ENCODE assay signal across 8 cellular contexts in genomic region chr10:103396789-103397087, GRCh38. TPM values are rescaled to one million over a fixed set of nuclear protein-coding genes. Genes with fewer than 3 reads are reported as not detected.
DNase-seq lines count a peak whose midpoint lies in the region; ATAC-seq and TF ChIP-seq lines count a peak whose summit lies in the region.

No MANE protein-coding gene starts in this region.

- H3K4me2 ChIP-seq in Karpas-422 (ENCODE audit: low read depth, low read length, poor library complexity, severe bottlenecking), result peak overlapping the region; percentile 82
- H3K4me2 ChIP-seq in neural cell (ENCODE audit: low read length), result peak overlapping the region; percentile 95

- TF ChIP-seq EP300 in neural cell (conservative IDR thresholded peaks at IDR 0.05; ENCODE audit: poor library complexity, severe bottlenecking), result no peak

- ATAC-seq in HG02798 (IDR thresholded peaks at IDR 0.05; ENCODE audit: poor library complexity, unreplicated experiment), result no peak

- WGBS in ectodermal cell, 2 experiments, result 0 to 1% methylated on average over 8 of the region's 8 CpGs

- H3K36me3 Mint-ChIP-seq in CD14-positive monocyte, result peaks cover 35 to 47% of the 10 kb centered on the region in 2 donors

- H3K27ac Mint-ChIP-seq in CD14-positive monocyte, result peak overlapping the region; percentile 73 to 96 (median 91)

- H3K27me3 ChIP-seq in Karpas-422 (ENCODE audit: low read length) (no peaks in the 10 kb centered on the region), ectodermal cell (ENCODE audit: control insufficient read depth, insufficient read depth, low read length, poor library complexity, severe bottlenecking) (no peaks in the 10 kb centered on the region), neural cell (ENCODE audit: insufficient read depth, low read depth, low read length) (no peaks in the 10 kb centered on the region)

- H3K79me2 ChIP-seq in Karpas-422 (ENCODE audit: low read length) (peaks cover 76% of the 10 kb centered on the region), neural cell (replicated peaks; ENCODE audit: insufficient read depth, low read length) (peaks cover 49% of the 10 kb centered on the region)

- H3K27me3 Mint-ChIP-seq in CD14-positive monocyte (ENCODE audit: low read depth in 3 of 3), result no peaks in the 10 kb centered on the region

- peaks cover 12% of the 10 kb centered on the region for H4K20me1 ChIP-seq in Karpas-422 (ENCODE audit: insufficient read depth, low read depth, low read length)
- H4K20me1 ChIP-seq in neural cell (ENCODE audit: insufficient read depth), result no peaks in the 10 kb centered on the region

- no peaks in the 10 kb centered on the region for H3K9me3 ChIP-seq in Karpas-422 (ENCODE audit: low read length)
- H3K9me3 ChIP-seq in ectodermal cell (ENCODE audit: control insufficient read depth, low read length), result no peaks in the 10 kb centered on the region
- no peaks in the 10 kb centered on the region for H3K9me3 ChIP-seq in neural cell (ENCODE audit: low read length)

- H3K4me1 Mint-ChIP-seq in CD14-positive monocyte, result peaks cover 40% of the 10 kb centered on the region

- H3K9me3 Mint-ChIP-seq in CD14-positive monocyte, result no peaks in the 10 kb centered on the region

- no peaks in the 10 kb centered on the region for H3F3A ChIP-seq in neural cell (ENCODE audit: insufficient read depth, low read length, poor library complexity, severe bottlenecking)

- H3K4me1 ChIP-seq in Karpas-422 (ENCODE audit: low read length), result peaks cover 34% of the 10 kb centered on the region
- peaks cover 10% of the 10 kb centered on the region for H3K4me1 ChIP-seq in ectodermal cell (ENCODE audit: control insufficient read depth, insufficient read depth, low read length)

- H3K4me3 Mint-ChIP-seq in CD14-positive monocyte, result peak overlapping the region; percentile 92 to 95

- H3K9ac ChIP-seq in Karpas-422 (ENCODE audit: low read length), result peak overlapping the region; percentile 87
- peak overlapping the region; percentile 94 for H3K9ac ChIP-seq in neural cell (ENCODE audit: low read length)

- H2AFZ ChIP-seq in Karpas-422 (ENCODE audit: low read length) (no peak overlapping the region), neural cell (ENCODE audit: low read depth, low read length) (peak overlapping the region; percentile 67)

- DNase-seq in CD14-positive monocyte (ENCODE audit: low spot score) (no peak), Karpas-422 (no peak), SK-N-DZ (ENCODE audit: low spot score) (no peak), amniotic stem cell (lab: John Stamatoyannopoulos, UW) (no peak), kidney glomerular epithelial cell (lab: John Stamatoyannopoulos, UW) (no peak)

- H3K4me3 ChIP-seq in Karpas-422 (ENCODE audit: low read length), result peak overlapping the region; percentile 94
- H3K4me3 ChIP-seq in ectodermal cell (ENCODE audit: insufficient read depth, low read depth, low read length), result peak overlapping the region; percentile 86
- peak overlapping the region; percentile 79 for H3K4me3 ChIP-seq in neural cell (ENCODE audit: low read length)

- H3K27ac ChIP-seq in Karpas-422 (ENCODE audit: low read length) (peak overlapping the region; percentile 67), ectodermal cell (ENCODE audit: insufficient read depth, low read depth, low read length, poor library complexity, severe bottlenecking) (no peak overlapping the region), neural cell (ENCODE audit: low read length) (peak overlapping the region; percentile 63)

- no peak for TF ChIP-seq RAD21 in neural cell (conservative IDR thresholded peaks at IDR 0.05)

- no peak for TF ChIP-seq CTCF in CD14-positive monocyte (IDR thresholded peaks at IDR 0.05)
- TF ChIP-seq CTCF in neural cell (IDR thresholded peaks at IDR 0.05; ENCODE audit: poor library complexity, severe bottlenecking), result no peak

- intact Hi-C loops in CD14-positive monocyte (cut with micrococcal nuclease), result loop anchor here in 1 of 2 donors (2.0 to 10.0 kb wide), 2 partner anchors 28 to 652 kb away; partner anchors contain the start of gene WBP1L

- H3K9me2 ChIP-seq in Karpas-422 (replicated peaks; ENCODE audit: insufficient read depth, low read length) (no peaks in the 10 kb centered on the region), neural cell (ENCODE audit: insufficient read depth, low read length) (no peaks in the 10 kb centered on the region)

- peaks cover 42% of the 10 kb centered on the region; the same call in 1 of the 2 replicates for H3K36me3 ChIP-seq in Karpas-422 (ENCODE audit: insufficient read depth, low read length)
- H3K36me3 ChIP-seq in ectodermal cell (ENCODE audit: control insufficient read depth, insufficient read depth, low read length), result peaks cover 22% of the 10 kb centered on the region
- no peaks in the 10 kb centered on the region for H3K36me3 ChIP-seq in neural cell (ENCODE audit: insufficient read depth, low read length)

TF ChIP-seq in neural cell, 6 proteins besides CTCF, POLR2A, EP300 and RAD21:
- TF ChIP-seq POLR2AphosphoS5 (IDR thresholded peaks at IDR 0.05), result no peak
TF ChIP-seq in neural cell: peak in this region for 0.

RNA-seq across cellular contexts. Expression of gene PDCD11, which starts 0.3 kb away (rescaled TPM):
- polyA plus RNA-seq in CD14-positive monocyte, result 1 to 10 TPM; 2.9 to 3.3 TPM
- 28.9 and 40.0 TPM in 2 replicates for total RNA-seq in Karpas-422 (2014; rRNA removed; shearing (Covaris generic); ENCODE audit: low replicate concordance)
- polyA plus RNA-seq in ectodermal cell (2013, experiment 1 of 4), result 52.5 TPM
- 58.6 TPM for polyA plus RNA-seq in ectodermal cell (2013, experiment 2 of 4)
- polyA plus RNA-seq in ectodermal cell (2013, experiment 3 of 4), result 35.2 TPM
- polyA plus RNA-seq in ectodermal cell (2013, experiment 4 of 4), result 37.3 TPM
- polyA plus RNA-seq in neural cell, result 15.3 and 15.8 TPM in 2 replicates
- polyA minus RNA-seq in neural cell, result 47.0 and 52.8 TPM in 2 replicates
- 34.7 and 34.9 TPM in 2 replicates for polyA plus RNA-seq in SK-N-DZ (2014; cell fraction: cytosol; rRNA removed)
- polyA plus RNA-seq in SK-N-DZ (2014; cell fraction: nucleus; rRNA removed), result 65.9 and 84.2 TPM in 2 replicates

RNA-seq across cellular contexts. Expression of gene ATP5MK, which starts 0.5 kb away (rescaled TPM):
- polyA plus RNA-seq in CD14-positive monocyte (100 to 1,000 TPM; 529 to 531 TPM), neural cell (542 and 917 TPM in 2 replicates)
- 63.3 and 315 TPM in 2 replicates for total RNA-seq in Karpas-422 (2014; rRNA removed; shearing (Covaris generic); ENCODE audit: low replicate concordance)
- 265 TPM for polyA plus RNA-seq in ectodermal cell (2013, experiment 1 of 4)
- 276 TPM for polyA plus RNA-seq in ectodermal cell (2013, experiment 2 of 4)
- 270 TPM for polyA plus RNA-seq in ectodermal cell (2013, experiment 3 of 4)
- polyA plus RNA-seq in ectodermal cell (2013, experiment 4 of 4), result 297 TPM
- polyA minus RNA-seq in neural cell, result 71.3 and 137 TPM in 2 replicates
- 1,779 and 2,169 TPM in 2 replicates for polyA plus RNA-seq in SK-N-DZ (2014; cell fraction: cytosol; rRNA removed)
- 713 and 889 TPM in 2 replicates for polyA plus RNA-seq in SK-N-DZ (2014; cell fraction: nucleus; rRNA removed)

RNA-seq across cellular contexts. Expression of gene TAF5, which starts 29.0 kb away (rescaled TPM):
- 1 to 10 TPM; 1.0 to 2.4 TPM for polyA plus RNA-seq in CD14-positive monocyte
- total RNA-seq in Karpas-422 (2014; rRNA removed; shearing (Covaris generic); ENCODE audit: low replicate concordance), result 5.7 and 6.0 TPM in 2 replicates
- 16.0 TPM for polyA plus RNA-seq in ectodermal cell (2013, experiment 1 of 4)
- polyA plus RNA-seq in ectodermal cell (2013, experiment 2 of 4), result 12.3 TPM
- polyA plus RNA-seq in ectodermal cell (2013, experiment 3 of 4), result 10.1 TPM
- 10.9 TPM for polyA plus RNA-seq in ectodermal cell (2013, experiment 4 of 4)
- polyA plus RNA-seq in neural cell, result 7.2 and 9.2 TPM in 2 replicates
- 11.2 and 12.3 TPM in 2 replicates for polyA minus RNA-seq in neural cell
- polyA plus RNA-seq in SK-N-DZ (2014; cell fraction: cytosol; rRNA removed), result 22.3 and 23.1 TPM in 2 replicates
- polyA plus RNA-seq in SK-N-DZ (2014; cell fraction: nucleus; rRNA removed), result 16.3 and 20.6 TPM in 2 replicates

RNA-seq across cellular contexts. Expression of gene PCGF6, which starts 45.8 kb away (rescaled TPM):
- polyA plus RNA-seq in CD14-positive monocyte (1 to 10 TPM; 4.6 to 6.2 TPM), neural cell (20.4 and 31.3 TPM in 2 replicates)
- total RNA-seq in Karpas-422 (2014; rRNA removed; shearing (Covaris generic); ENCODE audit: low replicate concordance), result 7.6 and 10.7 TPM in 2 replicates
- polyA plus RNA-seq in ectodermal cell (2013, experiment 1 of 4), result 21.7 TPM
- 31.0 TPM for polyA plus RNA-seq in ectodermal cell (2013, experiment 2 of 4)
- 19.8 TPM for polyA plus RNA-seq in ectodermal cell (2013, experiment 3 of 4)
- polyA plus RNA-seq in ectodermal cell (2013, experiment 4 of 4), result 23.3 TPM
- polyA minus RNA-seq in neural cell, result 17.0 and 21.9 TPM in 2 replicates
- polyA plus RNA-seq in SK-N-DZ (2014; cell fraction: cytosol; rRNA removed), result 41.0 and 41.5 TPM in 2 replicates
- 24.9 and 27.1 TPM in 2 replicates for polyA plus RNA-seq in SK-N-DZ (2014; cell fraction: nucleus; rRNA removed)

RNA-seq across cellular contexts. Expression of gene CALHM2, which starts 55.4 kb away (rescaled TPM):
- 10 to 100 TPM; 48.4 to 66.5 TPM for polyA plus RNA-seq in CD14-positive monocyte
- 2.6 TPM in 1 of 2 replicates, not detected in the other for total RNA-seq in Karpas-422 (2014; rRNA removed; shearing (Covaris generic); ENCODE audit: low replicate concordance)
- 0.96 TPM for polyA plus RNA-seq in ectodermal cell (2013, experiment 1 of 4)
- polyA plus RNA-seq in ectodermal cell (2013, experiment 2 of 4), result 1.5 TPM
- 1.5 TPM for polyA plus RNA-seq in ectodermal cell (2013, experiment 3 of 4)
- 2.0 TPM for polyA plus RNA-seq in ectodermal cell (2013, experiment 4 of 4)
- not detected in 2 replicates for polyA plus RNA-seq in neural cell
- polyA minus RNA-seq in neural cell, result not detected in 2 replicates
- polyA plus RNA-seq in SK-N-DZ (2014; cell fraction: cytosol; rRNA removed), result 8.1 and 12.4 TPM in 2 replicates
- 9.7 and 12.7 TPM in 2 replicates for polyA plus RNA-seq in SK-N-DZ (2014; cell fraction: nucleus; rRNA removed)
